Comparison of ENCODE assay signal across 8 cellular contexts in the genomic region with DNA sequence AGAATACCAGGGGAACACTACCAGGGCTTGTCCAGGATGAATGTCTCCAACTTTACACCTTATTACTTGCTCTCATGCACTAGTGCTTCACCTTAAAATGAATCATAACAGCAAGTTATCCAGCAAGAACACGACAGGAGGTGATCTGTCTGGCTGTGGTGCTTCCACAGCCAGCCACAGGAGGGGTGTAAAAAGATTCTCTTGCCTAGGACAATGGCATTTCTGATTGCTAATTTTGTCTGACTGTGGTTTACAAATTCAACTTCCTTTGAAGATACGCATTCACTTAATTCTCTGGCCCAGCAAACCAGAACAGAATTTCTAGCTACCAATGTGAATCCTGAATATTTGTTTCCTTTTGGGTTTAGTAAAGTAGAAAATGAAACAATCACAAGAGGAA. TPM values are rescaled to one million over a fixed set of nuclear protein-coding genes. Genes with fewer than 3 reads are reported as not detected.
DNase-seq lines count a peak whose midpoint lies in the region; ATAC-seq and TF ChIP-seq lines count a peak whose summit lies in the region.

No MANE protein-coding gene starts in this region.

- CTCF ChIA-PET in activated CD8-positive, alpha-beta T cell treated with anti-CD3 and anti-CD28 coated beads, Interleukin-2, amount 10 ng/mL, durations not matched to agents 7 days and 5 days (lab: Charles Lee) = interaction anchor here (1.0 to 1.4 kb wide), 2 partner anchors 15 to 47 kb away, joined by 3 to 5 read pairs; no protein-coding TSS in a partner anchor

- H3K27me3 ChIP-seq in mesenchymal stem cell (ENCODE audit: control insufficient read depth in 1 of 2, insufficient read depth in 1 of 2, low read length in 2 of 2) (no peaks in the 10 kb centered on the region), left lung (no peaks in the 10 kb centered on the region), smooth muscle cell (ENCODE audit: low read depth) (no peaks in the 10 kb centered on the region)

- no peak overlapping the region for H2AK5ac ChIP-seq in mesenchymal stem cell (ENCODE audit: low read length, severe bottlenecking)

- H3K4me1 Mint-ChIP-seq in activated CD8-positive, alpha-beta T cell treated with anti-CD3 and anti-CD28 coated beads, Interleukin-2, amount 10 ng/mL, durations not matched to agents 7 days and 5 days (ENCODE audit: low read depth) = peaks cover 23% of the 10 kb centered on the region

- no peak overlapping the region for H2BK12ac ChIP-seq in mesenchymal stem cell (ENCODE audit: low read length in 2 of 2)

- no peak overlapping the region for H2BK120ac ChIP-seq in mesenchymal stem cell (ENCODE audit: low read depth, low read length)

- no peak overlapping the region for H3K23ac ChIP-seq in mesenchymal stem cell (ENCODE audit: low read length in 2 of 2)

- no peak overlapping the region for H3K18ac ChIP-seq in mesenchymal stem cell (ENCODE audit: low read depth in 1 of 2, low read length in 2 of 2)

- H3K4ac ChIP-seq in mesenchymal stem cell (ENCODE audit: low read depth in 1 of 2, low read length in 2 of 2) = no peak overlapping the region

- no peak overlapping the region for H2AFZ ChIP-seq in mesenchymal stem cell (ENCODE audit: low read depth, low read length)
- H2AFZ ChIP-seq in smooth muscle cell (ENCODE audit: low read depth) = no peak overlapping the region

- H3K9me3 ChIP-seq in mesenchymal stem cell (ENCODE audit: control insufficient read depth, low read length) = no peaks in the 10 kb centered on the region
- no peaks in the 10 kb centered on the region for H3K9me3 ChIP-seq in left lung
- H3K9me3 ChIP-seq in smooth muscle cell (replicated peaks; ENCODE audit: low read depth) = no peaks in the 10 kb centered on the region

- WGBS in mesenchymal stem cell = 42% methylated on average over 1 of the region's 2 CpGs
- WGBS in smooth muscle cell (ENCODE audit: low lambda C conversion rate) = 35% methylated on average over 2 of the region's 2 CpGs

- H3F3A ChIP-seq in smooth muscle cell (ENCODE audit: low read depth) = no peaks in the 10 kb centered on the region

- H3K27ac Mint-ChIP-seq in activated CD8-positive, alpha-beta T cell treated with anti-CD3 and anti-CD28 coated beads, Interleukin-2, amount 10 ng/mL, durations not matched to agents 7 days and 5 days = peak overlapping the region; percentile 53

- no peaks in the 10 kb centered on the region for H3K36me3 ChIP-seq in mesenchymal stem cell (ENCODE audit: control insufficient read depth in 1 of 2, insufficient read depth in 2 of 2, low read depth in 1 of 2, low read length in 2 of 2)
- H3K36me3 ChIP-seq in left lung = no peaks in the 10 kb centered on the region
- H3K36me3 ChIP-seq in smooth muscle cell (ENCODE audit: low read depth) = no peaks in the 10 kb centered on the region

- peaks cover 13% of the 10 kb centered on the region for H3K27me3 Mint-ChIP-seq in activated CD8-positive, alpha-beta T cell treated with anti-CD3 and anti-CD28 coated beads, Interleukin-2, amount 10 ng/mL, durations not matched to agents 7 days and 5 days (ENCODE audit: low read depth)

- DNase-seq in activated CD8-positive, alpha-beta T cell treated with anti-CD3 and anti-CD28 coated beads, Interleukin-2, amount 10 ng/mL, durations not matched to agents 7 days and 5 days = peak; percentile 38
- peak; percentile 41 for DNase-seq in mesenchymal stem cell
- DNase-seq in left lung = no peak
- DNase-seq in NCI-H524 treated with DMSO at 0.1 percent for 48 hours (lab: John Stamatoyannopoulos, UW) = no peak
- no peak for DNase-seq in smooth muscle cell (lab: John Stamatoyannopoulos, UW; ENCODE audit: unreplicated experiment)
- DNase-seq in NCI-H1048 (lab: John Stamatoyannopoulos, UW) = no peak

- POLR2A ChIA-PET in activated CD8-positive, alpha-beta T cell treated with anti-CD3 and anti-CD28 coated beads, Interleukin-2, amount 10 ng/mL, durations not matched to agents 7 days and 5 days (lab: Charles Lee) = no interaction called here

- H3K4me3 ChIP-seq in mesenchymal stem cell (ENCODE audit: insufficient read depth in 1 of 2, low read depth in 1 of 2, low read length in 2 of 2) (no peak overlapping the region), left lung (no peak overlapping the region), smooth muscle cell (no peak overlapping the region)

- no peak overlapping the region for H2BK5ac ChIP-seq in mesenchymal stem cell (ENCODE audit: low read depth, low read length, poor library complexity, severe bottlenecking)

- no peak overlapping the region for H2BK15ac ChIP-seq in mesenchymal stem cell (ENCODE audit: low read depth, poor library complexity, severe bottlenecking)

- H3K4me1 ChIP-seq in mesenchymal stem cell (ENCODE audit: control insufficient read depth, insufficient read depth, low read depth, low read length) (peaks cover 3% of the 10 kb centered on the region), left lung (peaks cover 0 to 9% of the 10 kb centered on the region in 2 donors), smooth muscle cell (ENCODE audit: low read depth) (no peaks in the 10 kb centered on the region)

- H3K4me2 ChIP-seq in mesenchymal stem cell (ENCODE audit: low read length, poor library complexity, severe bottlenecking) = no peak overlapping the region
- no peak overlapping the region for H3K4me2 ChIP-seq in smooth muscle cell

- H3K79me2 ChIP-seq in smooth muscle cell (ENCODE audit: low read depth) = no peaks in the 10 kb centered on the region

- H3K14ac ChIP-seq in mesenchymal stem cell (ENCODE audit: low read length in 2 of 2) = no peak overlapping the region

- H3K9ac ChIP-seq in mesenchymal stem cell (ENCODE audit: low read length) (peak overlapping the region; percentile 37), smooth muscle cell (ENCODE audit: low read depth) (no peak overlapping the region)

- ATAC-seq in HG02981 (IDR thresholded peaks at IDR 0.05; ENCODE audit: unreplicated experiment) (peak; percentile 67), left lung (no peak)
- peak; percentile 73 for ATAC-seq in activated CD8-positive, alpha-beta T cell treated with anti-CD3 and anti-CD28 coated beads, Interleukin-2, amount 10 ng/mL, durations not matched to agents 7 days and 5 days

- H3K36me3 Mint-ChIP-seq in activated CD8-positive, alpha-beta T cell treated with anti-CD3 and anti-CD28 coated beads, Interleukin-2, amount 10 ng/mL, durations not matched to agents 7 days and 5 days (ENCODE audit: low read depth) = no peaks in the 10 kb centered on the region

- H4K8ac ChIP-seq in mesenchymal stem cell (ENCODE audit: low read length) = no peak overlapping the region

- no peaks in the 10 kb centered on the region for H3K9me3 Mint-ChIP-seq in activated CD8-positive, alpha-beta T cell treated with anti-CD3 and anti-CD28 coated beads, Interleukin-2, amount 10 ng/mL, durations not matched to agents 7 days and 5 days (ENCODE audit: insufficient read depth)

- no peaks in the 10 kb centered on the region for H3K79me1 ChIP-seq in mesenchymal stem cell (replicated peaks; ENCODE audit: low read length, poor library complexity, severe bottlenecking)

- intact Hi-C loops in left lung (cut with DNase I) = no loop called here

- peak overlapping the region; percentile 5 for H3K4me3 Mint-ChIP-seq in activated CD8-positive, alpha-beta T cell treated with anti-CD3 and anti-CD28 coated beads, Interleukin-2, amount 10 ng/mL, durations not matched to agents 7 days and 5 days

- no peak overlapping the region for H4K91ac ChIP-seq in mesenchymal stem cell (ENCODE audit: low read length)

- TF ChIP-seq CTCF in GM12872 (IDR thresholded peaks at IDR 0.05; ENCODE audit: insufficient read depth, low read depth, low read length) (peak; percentile 42), left lung (IDR thresholded peaks at IDR 0.05) (no peak), smooth muscle cell (IDR thresholded peaks at IDR 0.05; ENCODE audit: borderline replicate concordance, insufficient read depth, poor library complexity, severe bottlenecking) (no peak)

- no peaks in the 10 kb centered on the region for H4K20me1 ChIP-seq in smooth muscle cell (ENCODE audit: low read depth)

- H3K27ac ChIP-seq in mesenchymal stem cell (ENCODE audit: low read length, poor library complexity, severe bottlenecking) (peak overlapping the region; percentile 28), left lung (no peak overlapping the region), smooth muscle cell (ENCODE audit: low read depth) (no peak overlapping the region)

RNA-seq across cellular contexts. Expression of gene COG3, which starts 23.1 kb away (rescaled TPM):
- total RNA-seq in activated CD8-positive, alpha-beta T cell treated with anti-CD3 and anti-CD28 coated beads, Interleukin-2, amount 10 ng/mL, durations not matched to agents 7 days and 5 days = 10 to 100 TPM; 22.0 to 23.1 TPM
- polyA plus RNA-seq in mesenchymal stem cell (2013, experiment 1 of 2) = 19.8 TPM
- polyA plus RNA-seq in mesenchymal stem cell (2013, experiment 2 of 2) = 24.8 TPM
- total RNA-seq in left lung (10 to 100 TPM; 20.6 to 25.4 TPM), smooth muscle cell (38.2 and 46.8 TPM in 2 replicates)
- polyA plus RNA-seq in smooth muscle cell = 23.0 and 25.4 TPM in 2 replicates

RNA-seq across cellular contexts. Expression of gene SLC25A30, which starts 23.5 kb away (rescaled TPM):
- 10 to 100 TPM; 19.0 to 19.7 TPM for total RNA-seq in activated CD8-positive, alpha-beta T cell treated with anti-CD3 and anti-CD28 coated beads, Interleukin-2, amount 10 ng/mL, durations not matched to agents 7 days and 5 days
- polyA plus RNA-seq in mesenchymal stem cell (2013, experiment 1 of 2) = 20.4 TPM
- polyA plus RNA-seq in mesenchymal stem cell (2013, experiment 2 of 2) = 22.7 TPM
- total RNA-seq in left lung (10 to 100 TPM; 20.9 to 25.1 TPM), smooth muscle cell (6.8 and 7.6 TPM in 2 replicates)
- polyA plus RNA-seq in smooth muscle cell = 1.3 and 2.2 TPM in 2 replicates

Comparison
In these comparisons a context has a peak if more than half of its experiments do, and no peak if none do; other contexts are left out.
1. DNase-seq: peak in activated CD8-positive, alpha-beta T cell treated with anti-CD3 and anti-CD28 coated beads, Interleukin-2, amount 10 ng/mL, durations not matched to agents 7 days and 5 days (single experiment) and mesenchymal stem cell (single experiment); none in left lung (0 of 2), NCI-H524 treated with DMSO at 0.1 percent for 48 hours (single experiment), smooth muscle cell (single experiment) and NCI-H1048 (single experiment).